Comparison of ENCODE assay signal across 10 cellular contexts in genomic region chr11:35276396-35276795, GRCh38.
DNase-seq lines count a peak whose midpoint lies in the region; ATAC-seq and TF ChIP-seq lines count a peak whose summit lies in the region.
"Had no signal": no experiment of that assay in that cellular context is flagged by ENCODE, and none has a peak within 500 bp of the region (broad histone marks: within the 10 kb centered on the region; RNA-seq: fewer than 3 reads in every experiment).

No MANE protein-coding gene starts in this region.

- H3K27ac Mint-ChIP-seq in activated naive CD4-positive, alpha-beta T cell treated with anti-CD3 and anti-CD28 coated beads for 36 hours = no peak overlapping the region
- no peak overlapping the region for H3K27ac Mint-ChIP-seq in activated naive CD4-positive, alpha-beta T cell treated with anti-CD3 and anti-CD28 coated beads, Interleukin-2, amount 10 ng/mL, durations not matched to agents 7 days and 5 days
- H3K27ac Mint-ChIP-seq in activated naive CD8-positive, alpha-beta T cell treated with anti-CD3 and anti-CD28 coated beads, Interleukin-2, amount 50 U/mL, for 24 hours = peak overlapping the region; percentile 40

- TF ChIP-seq POLR2A in thyroid gland (IDR thresholded peaks at IDR 0.05) = no peak

- in situ Hi-C loops in GM13977 (cut with MboI; ENCODE audit: low pct_unique_long_range_greater_than_20kb, low sequenced_read_pairs, unreplicated experiment) = no loop called here

- DNase-seq in activated naive CD4-positive, alpha-beta T cell treated with anti-CD3 and anti-CD28 coated beads for 36 hours = peak; percentile 65
- no peak for DNase-seq in activated naive CD4-positive, alpha-beta T cell treated with anti-CD3 and anti-CD28 coated beads, Interleukin-2, amount 10 ng/mL, durations not matched to agents 7 days and 5 days
- peak; percentile 22 for DNase-seq in activated naive CD8-positive, alpha-beta T cell treated with anti-CD3 and anti-CD28 coated beads, Interleukin-2, amount 50 U/mL, for 24 hours
- DNase-seq in kidney tubule cell (ENCODE audit: low spot score) (peak; percentile 84), thyroid gland (peak; percentile 37 to 40), NCI-H187 treated with DMSO at 0.1 percent for 48 hours (lab: John Stamatoyannopoulos, UW) (no peak), GM13977 (ENCODE audit: low spot score) (no peak), hepatic stellate cell (ENCODE audit: low spot score) (no peak)
- DNase-seq: NCI-H526 had no signal

- no peaks in the 10 kb centered on the region for H3K9me3 Mint-ChIP-seq in activated naive CD4-positive, alpha-beta T cell treated with anti-CD3 and anti-CD28 coated beads for 36 hours
- H3K9me3 Mint-ChIP-seq in activated naive CD4-positive, alpha-beta T cell treated with anti-CD3 and anti-CD28 coated beads, Interleukin-2, amount 10 ng/mL, durations not matched to agents 7 days and 5 days = no peaks in the 10 kb centered on the region
- H3K9me3 Mint-ChIP-seq in activated naive CD8-positive, alpha-beta T cell treated with anti-CD3 and anti-CD28 coated beads, Interleukin-2, amount 50 U/mL, for 24 hours = peaks cover under 1% of the 10 kb centered on the region

- WGBS in thyroid gland, 2 donors = 56 to 58% methylated on average over 1 of the region's 1 CpG

- peaks cover 45% of the 10 kb centered on the region for H3K4me1 Mint-ChIP-seq in activated naive CD4-positive, alpha-beta T cell treated with anti-CD3 and anti-CD28 coated beads for 36 hours (ENCODE audit: low read depth)
- peaks cover 27% of the 10 kb centered on the region for H3K4me1 Mint-ChIP-seq in activated naive CD4-positive, alpha-beta T cell treated with anti-CD3 and anti-CD28 coated beads, Interleukin-2, amount 10 ng/mL, durations not matched to agents 7 days and 5 days
- peaks cover 54% of the 10 kb centered on the region for H3K4me1 Mint-ChIP-seq in activated naive CD8-positive, alpha-beta T cell treated with anti-CD3 and anti-CD28 coated beads, Interleukin-2, amount 50 U/mL, for 24 hours

- H3K9me3 ChIP-seq in thyroid gland = no peaks in the 10 kb centered on the region
- H3K9me3 ChIP-seq: BLaER1 had no signal

- CTCF ChIA-PET in activated naive CD4-positive, alpha-beta T cell treated with anti-CD3 and anti-CD28 coated beads for 36 hours (lab: Charles Lee) = interaction anchor here (0.7 to 1.3 kb wide), 4 partner anchors 30 to 130 kb away, joined by 3 to 5 read pairs (median 4); no protein-coding TSS in a partner anchor
- CTCF ChIA-PET in activated naive CD4-positive, alpha-beta T cell treated with anti-CD3 and anti-CD28 coated beads, Interleukin-2, amount 10 ng/mL, durations not matched to agents 7 days and 5 days (lab: Charles Lee) = interaction anchor here (2.1 kb wide), 1 partner anchor 29 kb away, joined by 5 read pairs; no protein-coding TSS in a partner anchor

- H3K36me3 ChIP-seq in thyroid gland = no peaks in the 10 kb centered on the region
- H3K36me3 ChIP-seq: BLaER1 had no signal

- peak; percentile 58 for ATAC-seq in activated naive CD8-positive, alpha-beta T cell treated with anti-CD3 and anti-CD28 coated beads, Interleukin-2, amount 50 U/mL, for 24 hours

- intact Hi-C loops in activated naive CD4-positive, alpha-beta T cell treated with anti-CD3 and anti-CD28 coated beads for 36 hours (cut with micrococcal nuclease) = loop anchor here (10.0 kb wide), 1 partner anchor 622 kb away; no protein-coding TSS in a partner anchor
- intact Hi-C loops in thyroid gland (cut with DNase I) = no loop called here

- H3K36me3 Mint-ChIP-seq in activated naive CD4-positive, alpha-beta T cell treated with anti-CD3 and anti-CD28 coated beads for 36 hours (ENCODE audit: low read depth) = no peaks in the 10 kb centered on the region
- H3K36me3 Mint-ChIP-seq in activated naive CD4-positive, alpha-beta T cell treated with anti-CD3 and anti-CD28 coated beads, Interleukin-2, amount 10 ng/mL, durations not matched to agents 7 days and 5 days = no peaks in the 10 kb centered on the region
- H3K36me3 Mint-ChIP-seq in activated naive CD8-positive, alpha-beta T cell treated with anti-CD3 and anti-CD28 coated beads, Interleukin-2, amount 50 U/mL, for 24 hours (ENCODE audit: low read depth) = no peaks in the 10 kb centered on the region

- no peaks in the 10 kb centered on the region for H3K27me3 Mint-ChIP-seq in activated naive CD4-positive, alpha-beta T cell treated with anti-CD3 and anti-CD28 coated beads for 36 hours (ENCODE audit: low read depth)
- no peaks in the 10 kb centered on the region for H3K27me3 Mint-ChIP-seq in activated naive CD4-positive, alpha-beta T cell treated with anti-CD3 and anti-CD28 coated beads, Interleukin-2, amount 10 ng/mL, durations not matched to agents 7 days and 5 days
- H3K27me3 Mint-ChIP-seq in activated naive CD8-positive, alpha-beta T cell treated with anti-CD3 and anti-CD28 coated beads, Interleukin-2, amount 50 U/mL, for 24 hours = no peaks in the 10 kb centered on the region

- peak overlapping the region in 1 of 3 donors; percentile 52 for H3K27ac ChIP-seq in thyroid gland
- H3K27ac ChIP-seq: BLaER1 had no signal

- H3K4me1 ChIP-seq in thyroid gland = peaks cover 8 to 26% of the 10 kb centered on the region in 2 donors

- no peak overlapping the region for H3K4me3 Mint-ChIP-seq in activated naive CD4-positive, alpha-beta T cell treated with anti-CD3 and anti-CD28 coated beads for 36 hours
- H3K4me3 Mint-ChIP-seq in activated naive CD4-positive, alpha-beta T cell treated with anti-CD3 and anti-CD28 coated beads, Interleukin-2, amount 10 ng/mL, durations not matched to agents 7 days and 5 days = no peak overlapping the region
- H3K4me3 Mint-ChIP-seq in activated naive CD8-positive, alpha-beta T cell treated with anti-CD3 and anti-CD28 coated beads, Interleukin-2, amount 50 U/mL, for 24 hours = no peak overlapping the region

- no peak overlapping the region for H3K4me3 ChIP-seq in thyroid gland (replicated peaks in 1 of 3)
- H3K4me3 ChIP-seq: BLaER1 had no signal

- H3K27me3 ChIP-seq in thyroid gland = no peaks in the 10 kb centered on the region
- H3K27me3 ChIP-seq: BLaER1 had no signal

- TF ChIP-seq CTCF in thyroid gland (IDR thresholded peaks at IDR 0.05) (no peak), GM13977 (IDR thresholded peaks at IDR 0.05; ENCODE audit: extremely low read depth, insufficient read depth, missing control alignments) (no peak)

Comparison
In these comparisons a context has a peak if more than half of its experiments do, and no peak if none do; other contexts are left out.
1. DNase-seq: peak in activated naive CD4-positive, alpha-beta T cell treated with anti-CD3 and anti-CD28 coated beads for 36 hours (single experiment), activated naive CD8-positive, alpha-beta T cell treated with anti-CD3 and anti-CD28 coated beads, Interleukin-2, amount 50 U/mL, for 24 hours (single experiment), kidney tubule cell (single experiment) and thyroid gland (2 of 2); none in activated naive CD4-positive, alpha-beta T cell treated with anti-CD3 and anti-CD28 coated beads, Interleukin-2, amount 10 ng/mL, durations not matched to agents 7 days and 5 days (single experiment), NCI-H187 treated with DMSO at 0.1 percent for 48 hours (single experiment), GM13977 (single experiment) and hepatic stellate cell (single experiment).